ENCODE assay signal across 25 cellular contexts in genomic region chrX:148681605-148682004, GRCh38.
"Had no signal": no experiment of that assay in that cellular context is flagged by ENCODE, and none has a peak within 500 bp of the region (broad histone marks: within the 10 kb centered on the region; RNA-seq: fewer than 3 reads in every experiment).

No MANE protein-coding gene starts in this region.

- H3K27me3 Mint-ChIP-seq: activated naive CD8-positive, alpha-beta T cell; activated T-helper 17 cell treated with anti-CD3 and anti-CD28 coated beads, Interleukin-2, amount 50 U/mL, for 72 hours; naive thymus-derived CD8-positive, alpha-beta T cell; stimulated activated naive B cell treated with anti-CD40 and anti-IgM and Interleukin-4, amounts not matched to agents 10 μg/mL and 1 μg/mL and 100 μg/mL, for 72 hours had no signal

- DNase-seq: activated CD4-positive, alpha-beta T cell treated with anti-CD3 and anti-CD28 coated beads for 1 hour; activated CD8-positive, alpha-beta memory T cell treated with anti-CD3 and anti-CD28 coated beads for 24 hours; activated CD8-positive, alpha-beta memory T cell treated with anti-CD3 and anti-CD28 coated beads, Interleukin-2, amount 50 U/mL, for 4 hours; activated naive CD4-positive, alpha-beta T cell; activated T-cell treated with anti-CD3 and anti-CD28 coated beads, Interleukin-2, amount 50 U/mL, for 24 hours; adrenal gland; dermis blood vessel endothelial cell; effector CD8-positive, alpha-beta T cell; foreskin melanocyte; immature natural killer cell; left lung; naive thymus-derived CD8-positive, alpha-beta T cell; retina; sigmoid colon; stimulated activated CD4-positive, alpha-beta T cell treated with anti-CD3 and anti-CD28 coated beads, Interleukin-15, amount 100 ng/mL, for 24 hours; stimulated activated naive B cell treated with anti-CD40 and anti-IgM and Interleukin-4, amounts not matched to agents 10 μg/mL and 1 μg/mL and 100 μg/mL, for 72 hours; testis; trophoblast cell had no signal

- H3K4me1 Mint-ChIP-seq: activated T-helper 17 cell treated with anti-CD3 and anti-CD28 coated beads, Interleukin-2, amount 50 U/mL, for 72 hours; immature natural killer cell had no signal

- H3K36me3 Mint-ChIP-seq: activated naive CD8-positive, alpha-beta T cell; immature natural killer cell; naive thymus-derived CD8-positive, alpha-beta T cell; stimulated activated naive B cell treated with anti-CD40 and anti-IgM and Interleukin-4, amounts not matched to agents 10 μg/mL and 1 μg/mL and 100 μg/mL, for 72 hours had no signal

- H3K9me3 ChIP-seq: adrenal gland, left lung, sigmoid colon, testis, vagina had no signal

- H3K4me2 ChIP-seq: smooth muscle cell had no signal

- H3K36me3 ChIP-seq: adrenal gland, cardiac muscle cell, left lung, sigmoid colon, vagina had no signal

- H3K4me3 Mint-ChIP-seq: activated naive CD8-positive, alpha-beta T cell; activated T-cell treated with anti-CD3 and anti-CD28 coated beads, Interleukin-2, amount 50 U/mL, for 24 hours; activated T-helper 17 cell treated with anti-CD3 and anti-CD28 coated beads, Interleukin-2, amount 50 U/mL, for 72 hours; immature natural killer cell; naive thymus-derived CD8-positive, alpha-beta T cell; stimulated activated naive B cell treated with anti-CD40 and anti-IgM and Interleukin-4, amounts not matched to agents 10 μg/mL and 1 μg/mL and 100 μg/mL, for 72 hours had no signal

- H3K27me3 ChIP-seq: adrenal gland, cardiac muscle cell, left lung, sigmoid colon, testis, vagina had no signal

- H3K9me3 Mint-ChIP-seq: activated T-cell treated with anti-CD3 and anti-CD28 coated beads, Interleukin-2, amount 50 U/mL, for 24 hours; activated T-helper 17 cell treated with anti-CD3 and anti-CD28 coated beads, Interleukin-2, amount 50 U/mL, for 72 hours; immature natural killer cell; naive thymus-derived CD8-positive, alpha-beta T cell; stimulated activated naive B cell treated with anti-CD40 and anti-IgM and Interleukin-4, amounts not matched to agents 10 μg/mL and 1 μg/mL and 100 μg/mL, for 72 hours had no signal

- H3K4me1 ChIP-seq: adrenal gland, left lung, sigmoid colon, testis, vagina had no signal

- H3K27ac ChIP-seq: adrenal gland, cardiac muscle cell, left lung, sigmoid colon, testis, vagina had no signal

- H3K27ac Mint-ChIP-seq: activated naive CD8-positive, alpha-beta T cell; activated T-cell treated with anti-CD3 and anti-CD28 coated beads, Interleukin-2, amount 50 U/mL, for 24 hours; activated T-helper 17 cell treated with anti-CD3 and anti-CD28 coated beads, Interleukin-2, amount 50 U/mL, for 72 hours; immature natural killer cell; naive thymus-derived CD8-positive, alpha-beta T cell; stimulated activated naive B cell treated with anti-CD40 and anti-IgM and Interleukin-4, amounts not matched to agents 10 μg/mL and 1 μg/mL and 100 μg/mL, for 72 hours had no signal

- ATAC-seq: activated T-helper 17 cell treated with anti-CD3 and anti-CD28 coated beads, Interleukin-2, amount 50 U/mL, for 72 hours; left lung; naive thymus-derived CD8-positive, alpha-beta T cell; stimulated activated naive B cell treated with anti-CD40 and anti-IgM and Interleukin-4, amounts not matched to agents 10 μg/mL and 1 μg/mL and 100 μg/mL, for 72 hours had no signal

- FAIRE-seq: TTC549 had no signal

- H3K4me3 ChIP-seq: adrenal gland, cardiac muscle cell, left lung, lung, sigmoid colon, smooth muscle cell, testis, vagina had no signal
